In genomic region chr7:122802211-122802833, GRCh38 we compare ENCODE assay signal across 9 cellular contexts.
DNase-seq lines count a peak whose midpoint lies in the region; ATAC-seq lines count a peak whose summit lies in the region.
"Had no signal": no experiment of that assay in that cellular context is flagged by ENCODE, and none has a peak within 500 bp of the region (broad histone marks: within the 10 kb centered on the region; RNA-seq: fewer than 3 reads in every experiment).

No MANE protein-coding gene starts in this region.

- peak overlapping the region in 1 of 5 donors; percentile 47 for H3K4me3 ChIP-seq in subcutaneous abdominal adipose tissue (ENCODE audit: low read depth in 1 of 5, low read length in 5 of 5)

- DNase-seq in T-helper 17 cell (no peak), left ventricle myocardium superior (no peak), DMS 273 (lab: John Stamatoyannopoulos, UW; ENCODE audit: unreplicated experiment) (no peak)
- DNase-seq in activated CD8-positive, alpha-beta memory T cell treated with anti-CD3 and anti-CD28 coated beads, Interleukin-2, amount 50 U/mL, for 4 hours: no peak
- no peak for DNase-seq in effector memory CD8-positive, alpha-beta T cell
- DNase-seq: GF-D8, NCI-H2081 treated with DMSO at 0.1 percent for 48 hours had no signal

- H3K27ac Mint-ChIP-seq in T-helper 17 cell: peak overlapping the region; percentile 1
- no peak overlapping the region for H3K27ac Mint-ChIP-seq in effector memory CD8-positive, alpha-beta T cell

- H3K36me3 Mint-ChIP-seq in T-helper 17 cell (ENCODE audit: low read depth): no peaks in the 10 kb centered on the region
- H3K36me3 Mint-ChIP-seq in effector memory CD8-positive, alpha-beta T cell (ENCODE audit: insufficient read depth): no peaks in the 10 kb centered on the region

- no peak overlapping the region for H3K4me3 Mint-ChIP-seq in T-helper 17 cell
- no peak overlapping the region for H3K4me3 Mint-ChIP-seq in effector memory CD8-positive, alpha-beta T cell

- H3K36me3 ChIP-seq in subcutaneous abdominal adipose tissue (ENCODE audit: control insufficient read depth in 5 of 5, insufficient read depth in 5 of 5, low read length in 5 of 5): no peaks in the 10 kb centered on the region

- no peaks in the 10 kb centered on the region for H3K27me3 Mint-ChIP-seq in T-helper 17 cell
- H3K27me3 Mint-ChIP-seq in effector memory CD8-positive, alpha-beta T cell: no peaks in the 10 kb centered on the region

- H3K4me1 Mint-ChIP-seq in T-helper 17 cell: peaks cover 3% of the 10 kb centered on the region
- no peaks in the 10 kb centered on the region for H3K4me1 Mint-ChIP-seq in effector memory CD8-positive, alpha-beta T cell (ENCODE audit: low read depth in 2 of 2)

- no peaks in the 10 kb centered on the region for H3K9me3 ChIP-seq in T-helper 17 cell (ENCODE audit: control insufficient read depth, low read length, poor library complexity, severe bottlenecking)
- no peaks in the 10 kb centered on the region for H3K9me3 ChIP-seq in subcutaneous abdominal adipose tissue (ENCODE audit: control insufficient read depth in 5 of 5, low read length in 5 of 5)

- peak overlapping the region; percentile 24 for H3K27ac ChIP-seq in subcutaneous abdominal adipose tissue (ENCODE audit: low read depth, low read length)

- no peaks in the 10 kb centered on the region for H3K27me3 ChIP-seq in subcutaneous abdominal adipose tissue (ENCODE audit: control insufficient read depth in 5 of 5, insufficient read depth in 4 of 5, low read length in 5 of 5)

- ATAC-seq in HG02642 (IDR thresholded peaks at IDR 0.05; ENCODE audit: poor library complexity, unreplicated experiment) (peak; percentile 54), T-helper 17 cell (no peak), left ventricle myocardium superior (peak; percentile 91)
- no peak for ATAC-seq in effector memory CD8-positive, alpha-beta T cell (replicated peaks)

- H3K4me1 ChIP-seq in subcutaneous abdominal adipose tissue (ENCODE audit: control insufficient read depth in 5 of 5, insufficient read depth in 5 of 5, low read length in 5 of 5): peaks cover 0 to 13% (median 0%) of the 10 kb centered on the region in 5 donors

- peak overlapping the region in 2 of 5 donors; percentile 44 for H3K9ac ChIP-seq in subcutaneous abdominal adipose tissue (ENCODE audit: low read length in 5 of 5)

- H3K9me3 Mint-ChIP-seq in effector memory CD8-positive, alpha-beta T cell: peaks cover 0 to 6% of the 10 kb centered on the region in 2 donors

- intact Hi-C loops in left ventricle myocardium superior (cut with micrococcal nuclease): no loop called here

Comparison
In these comparisons a context has a peak if more than half of its experiments do, and no peak if none do; other contexts are left out.
1. ATAC-seq: peak in HG02642 (single experiment) and left ventricle myocardium superior (single experiment); none in T-helper 17 cell (single experiment) and effector memory CD8-positive, alpha-beta T cell (single experiment).